In genomic region chr1:23664837-23665795, GRCh38 we compare ENCODE assay signal across 9 cellular contexts. TPM values are rescaled to one million over a fixed set of nuclear protein-coding genes. Genes with fewer than 3 reads are reported as not detected.
A peak's percentile ranks its signal among the peaks of the same experiment; 100 is the strongest.
DNase-seq lines count a peak whose midpoint lies in the region; ATAC-seq, FAIRE-seq and TF ChIP-seq lines count a peak whose summit lies in the region.
"Had no signal": no experiment of that assay in that cellular context is flagged by ENCODE, and none has a peak within 500 bp of the region (broad histone marks: within the 10 kb centered on the region; RNA-seq: fewer than 3 reads in every experiment).

No MANE protein-coding gene starts in this region.

- DNase-seq in DMS 273 (lab: John Stamatoyannopoulos, UW; ENCODE audit: unreplicated experiment) (peak; percentile 67), H9 (no peak), SKM-1 (lab: John Stamatoyannopoulos, UW; ENCODE audit: unreplicated experiment) (peak; percentile 2), left ventricle myocardium inferior (no peak), small intestine (no peak), caudate nucleus (lab: John Stamatoyannopoulos, UW) (no peak)

- no peak for FAIRE-seq in small intestine (lab: Jason Lieb, UNC)

- H2BK15ac ChIP-seq in H9 (ENCODE audit: low read depth, low read length), result no peak overlapping the region

- H3K36me3 Mint-ChIP-seq in H9 (ENCODE audit: insufficient read depth in 1 of 3, low read depth in 3 of 3), result no peaks in the 10 kb centered on the region

- no peak overlapping the region for H3K27ac Mint-ChIP-seq in H9

- H3K9me3 ChIP-seq in H9 (ENCODE audit: control insufficient read depth, low read depth, low read length), result no peaks in the 10 kb centered on the region
- H3K9me3 ChIP-seq in left ventricle myocardium inferior (replicated peaks), result no peaks in the 10 kb centered on the region
- H3K9me3 ChIP-seq in small intestine (ENCODE audit: control insufficient read depth, low read depth), result no peaks in the 10 kb centered on the region

- no peak overlapping the region for H4K8ac ChIP-seq in H9 (replicated peaks; ENCODE audit: insufficient read length, low read depth, low read length)

- intact Hi-C loops in left ventricle myocardium inferior (cut with micrococcal nuclease), result no loop called here

- H3K4me3 ChIP-seq in left ventricle myocardium inferior, result no peak overlapping the region
- no peak overlapping the region for H3K4me3 ChIP-seq in small intestine (ENCODE audit: low read depth in 1 of 2, low read length in 2 of 2)

- no peak overlapping the region for H2BK20ac ChIP-seq in H9 (ENCODE audit: low read depth, low read length, poor library complexity, severe bottlenecking)

- H3K27me3 Mint-ChIP-seq in H9 (ENCODE audit: low read depth), result peaks cover 3% of the 10 kb centered on the region; the same call in 1 of the 2 replicates

- H4K20me1 ChIP-seq in H9 (ENCODE audit: control insufficient read depth, insufficient read depth, insufficient read length), result no peaks in the 10 kb centered on the region

- H3K27ac ChIP-seq in H9 (ENCODE audit: insufficient read length, low read depth, low read length) (no peak overlapping the region), left ventricle myocardium inferior (replicated peaks) (no peak overlapping the region), small intestine (ENCODE audit: low read depth in 1 of 2, low read length in 1 of 2) (no peak overlapping the region), caudate nucleus (ENCODE audit: low read depth, low read length) (no peak overlapping the region)

- H3K79me2 ChIP-seq in H9 (ENCODE audit: insufficient read depth, low read length), result no peaks in the 10 kb centered on the region

- TF ChIP-seq CTCF in H9 (conservative IDR thresholded peaks at IDR 0.05) (peak; percentile 74), left ventricle myocardium inferior (IDR thresholded peaks at IDR 0.05; ENCODE audit: borderline replicate concordance) (peak; percentile 35)

- 0 out of 4 replicates have a peak, but pooled peaks cover 0 to 3% of the 10 kb centered on the region in 2 experiments for H3K4me1 Mint-ChIP-seq in H9

- ATAC-seq in GM18867 (IDR thresholded peaks at IDR 0.05; ENCODE audit: unreplicated experiment) (no peak), HG02981 (IDR thresholded peaks at IDR 0.05; ENCODE audit: unreplicated experiment) (no peak)
- ATAC-seq: naive thymus-derived CD8-positive, alpha-beta T cell had no signal

- no peaks in the 10 kb centered on the region for H3K79me1 ChIP-seq in H9 (ENCODE audit: insufficient read depth, low read depth, low read length, poor library complexity, severe bottlenecking)

- no peaks in the 10 kb centered on the region for H3K23me2 ChIP-seq in H9 (ENCODE audit: insufficient read length, low read depth, low read length, poor library complexity, severe bottlenecking)

- no peak overlapping the region for H2BK5ac ChIP-seq in H9 (ENCODE audit: insufficient read length, low read length)

- H3K36me3 ChIP-seq in left ventricle myocardium inferior (no peaks in the 10 kb centered on the region), small intestine (ENCODE audit: control insufficient read depth in 2 of 2, insufficient read depth in 2 of 2, low read length in 2 of 2) (no peaks in the 10 kb centered on the region)

- no peak overlapping the region for H2AFZ ChIP-seq in H9 (ENCODE audit: low read length)

- no peak overlapping the region for H2BK120ac ChIP-seq in H9 (ENCODE audit: low read depth, low read length, poor library complexity, severe bottlenecking)

- H3K18ac ChIP-seq in H9 (ENCODE audit: insufficient read length, low read depth, low read length), result no peak overlapping the region

- H3K4me3 Mint-ChIP-seq in H9, result no peak overlapping the region
- H3K4me3 Mint-ChIP-seq: naive thymus-derived CD8-positive, alpha-beta T cell had no signal

- H3K9ac ChIP-seq in H9 (ENCODE audit: extremely low read depth, insufficient read length, low read length), result no peak overlapping the region

- H3K23ac ChIP-seq in H9 (ENCODE audit: insufficient read length, low read depth, low read length), result no peak overlapping the region

- no peaks in the 10 kb centered on the region; a peak in 1 of 5 replicates for H3K9me3 Mint-ChIP-seq in H9
- H3K9me3 Mint-ChIP-seq: naive thymus-derived CD8-positive, alpha-beta T cell had no signal

- no peak overlapping the region for H3K4ac ChIP-seq in H9 (ENCODE audit: low read depth, low read length)

- WGBS in H9 (ENCODE audit: extremely low coverage, insufficient read length, low lambda C conversion rate), result no CpG with 5 or more reads among the region's 11 CpGs
- WGBS in small intestine, 3 donors, result 67 to 74% (median 72%) methylated on average over 11 of the region's 11 CpGs

- H2AK5ac ChIP-seq in H9 (ENCODE audit: insufficient read length, low read length), result no peak overlapping the region

- H3K4me1 ChIP-seq in H9 (ENCODE audit: insufficient read depth, low read length), result no peaks in the 10 kb centered on the region
- no peaks in the 10 kb centered on the region for H3K4me1 ChIP-seq in left ventricle myocardium inferior
- no peaks in the 10 kb centered on the region for H3K4me1 ChIP-seq in small intestine (ENCODE audit: control insufficient read depth in 2 of 2, insufficient read depth in 1 of 2, low read depth in 1 of 2, low read length in 1 of 2)

- no peak overlapping the region for H3K56ac ChIP-seq in H9 (ENCODE audit: insufficient read length, low read depth, low read length)

- H3T11ph ChIP-seq in H9 (ENCODE audit: low read length), result no peak overlapping the region

- no peak overlapping the region for H4K5ac ChIP-seq in H9 (ENCODE audit: insufficient read length, low read depth, low read length)

- H3K14ac ChIP-seq in H9 (ENCODE audit: insufficient read depth, low read length), result no peak overlapping the region

- H3K4me2 ChIP-seq in H9 (ENCODE audit: insufficient read depth, insufficient read length, low read length), result no peak overlapping the region

- H4K91ac ChIP-seq in H9 (ENCODE audit: insufficient read length, low read depth, low read length), result no peak overlapping the region

- H3K27me3 ChIP-seq in H9 (ENCODE audit: insufficient read depth, low read length) (no peaks in the 10 kb centered on the region), left ventricle myocardium inferior (ENCODE audit: low read depth) (peaks cover 5% of the 10 kb centered on the region), small intestine (ENCODE audit: control insufficient read depth in 2 of 2, insufficient read depth in 2 of 2, low read length in 2 of 2) (peaks cover 0 to 2% of the 10 kb centered on the region in 2 donors)

- H2BK12ac ChIP-seq in H9 (ENCODE audit: insufficient read length, low read depth, low read length), result no peak overlapping the region

RNA-seq across cellular contexts. Expression of gene RPL11, which starts 26.5 kb away (rescaled TPM):
- total RNA-seq in H9 (2021), result 1,617 and 1,618 TPM in 2 replicates
- total RNA-seq in left ventricle myocardium inferior, result 684 TPM
- polyA plus RNA-seq in small intestine, result 1,000 to 10,000 TPM; 1,603 to 3,027 (median 2,739) TPM

Comparison
In these comparisons a context has a peak if more than half of its experiments do, and no peak if none do; other contexts are left out.
1. DNase-seq: peak in DMS 273 (single experiment) and SKM-1 (single experiment); none in H9 (single experiment), left ventricle myocardium inferior (single experiment), small intestine (single experiment) and caudate nucleus (0 of 61).